1 cellular context compared by ENCODE assay signal in genomic region chr1:11908139-11909021, GRCh38.
TF ChIP-seq lines count a peak whose summit lies in the region.

No MANE protein-coding gene starts in this region.

TF ChIP-seq in HepG2, 621 proteins besides CTCF, POLR2A, EP300 and RAD21 (continued from another document and continues in another):
- TF ChIP-seq, protein P1, sequence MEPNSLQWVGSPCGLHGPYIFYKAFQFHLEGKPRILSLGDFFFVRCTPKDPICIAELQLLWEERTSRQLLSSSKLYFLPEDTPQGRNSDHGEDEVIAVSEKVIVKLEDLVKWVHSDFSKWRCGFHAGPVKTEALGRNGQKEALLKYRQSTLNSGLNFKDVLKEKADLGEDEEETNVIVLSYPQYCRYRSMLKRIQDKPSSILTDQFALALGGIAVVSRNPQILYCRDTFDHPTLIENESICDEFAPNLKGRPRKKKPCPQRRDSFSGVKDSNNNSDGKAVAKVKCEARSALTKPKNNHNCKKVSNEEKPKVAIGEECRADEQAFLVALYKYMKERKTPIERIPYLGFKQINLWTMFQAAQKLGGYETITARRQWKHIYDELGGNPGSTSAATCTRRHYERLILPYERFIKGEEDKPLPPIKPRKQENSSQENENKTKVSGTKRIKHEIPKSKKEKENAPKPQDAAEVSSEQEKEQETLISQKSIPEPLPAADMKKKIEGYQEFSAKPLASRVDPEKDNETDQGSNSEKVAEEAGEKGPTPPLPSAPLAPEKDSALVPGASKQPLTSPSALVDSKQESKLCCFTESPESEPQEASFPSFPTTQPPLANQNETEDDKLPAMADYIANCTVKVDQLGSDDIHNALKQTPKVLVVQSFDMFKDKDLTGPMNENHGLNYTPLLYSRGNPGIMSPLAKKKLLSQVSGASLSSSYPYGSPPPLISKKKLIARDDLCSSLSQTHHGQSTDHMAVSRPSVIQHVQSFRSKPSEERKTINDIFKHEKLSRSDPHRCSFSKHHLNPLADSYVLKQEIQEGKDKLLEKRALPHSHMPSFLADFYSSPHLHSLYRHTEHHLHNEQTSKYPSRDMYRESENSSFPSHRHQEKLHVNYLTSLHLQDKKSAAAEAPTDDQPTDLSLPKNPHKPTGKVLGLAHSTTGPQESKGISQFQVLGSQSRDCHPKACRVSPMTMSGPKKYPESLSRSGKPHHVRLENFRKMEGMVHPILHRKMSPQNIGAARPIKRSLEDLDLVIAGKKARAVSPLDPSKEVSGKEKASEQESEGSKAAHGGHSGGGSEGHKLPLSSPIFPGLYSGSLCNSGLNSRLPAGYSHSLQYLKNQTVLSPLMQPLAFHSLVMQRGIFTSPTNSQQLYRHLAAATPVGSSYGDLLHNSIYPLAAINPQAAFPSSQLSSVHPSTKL (CRISPR knock-in tag; IDR thresholded peaks at IDR 0.05) = peak; percentile 54
- TF ChIP-seq TOE1 (CRISPR knock-in tag; IDR thresholded peaks at IDR 0.05) (peak; percentile 98), ISX (CRISPR knock-in tag; conservative IDR thresholded peaks at IDR 0.05) (peak; percentile 84; the same call in 1 of the 2 replicates), ZSCAN21 (CRISPR knock-in tag; IDR thresholded peaks at IDR 0.05; ENCODE audit: borderline replicate concordance) (peak; percentile 82; the same call in 1 of the 2 replicates), CHCHD3 (CRISPR knock-in tag; IDR thresholded peaks at IDR 0.05) (no peak), NFYB (CRISPR knock-in tag; IDR thresholded peaks at IDR 0.05) (peak; percentile 71), ZNF781 (CRISPR knock-in tag; IDR thresholded peaks at IDR 0.05; ENCODE audit: borderline replicate concordance, not compliant biosample characterization) (peak; percentile 36), ZNF629 (CRISPR knock-in tag; conservative IDR thresholded peaks at IDR 0.05) (peak; percentile 20; the same call in 1 of the 2 replicates), HMG20B (CRISPR knock-in tag; conservative IDR thresholded peaks at IDR 0.05) (no peak), ZFX (CRISPR knock-in tag; IDR thresholded peaks at IDR 0.05; ENCODE audit: low read depth) (peak; percentile 59), ZFP1 (CRISPR knock-in tag; IDR thresholded peaks at IDR 0.05) (peak; percentile 86; the same call in 1 of the 2 replicates), NKX3-1 (CRISPR knock-in tag; IDR thresholded peaks at IDR 0.05) (peak; percentile 90), ZNF883 (CRISPR knock-in tag; IDR thresholded peaks at IDR 0.05; ENCODE audit: not compliant biosample characterization) (no peak), ZNF549 (CRISPR knock-in tag; IDR thresholded peaks at IDR 0.05) (no peak), MIXL1 (CRISPR knock-in tag; IDR thresholded peaks at IDR 0.05) (peak; percentile 93), ZNF460 (CRISPR knock-in tag; IDR thresholded peaks at IDR 0.05; ENCODE audit: borderline replicate concordance) (peak; percentile 31; the same call in 1 of the 2 replicates), ZNF230 (CRISPR knock-in tag; IDR thresholded peaks at IDR 0.05) (0 out of 2 replicates have a peak, but pooled peaks have one; percentile 42), HDAC6 (IDR thresholded peaks at IDR 0.05; ENCODE audit: low read depth, low read length) (peak; percentile 56; the same call in 1 of the 2 replicates), ZNF275 (CRISPR knock-in tag; IDR thresholded peaks at IDR 0.05; ENCODE audit: borderline replicate concordance) (peak; percentile 75; the same call in 1 of the 2 replicates), FOXJ3 (CRISPR knock-in tag; IDR thresholded peaks at IDR 0.05; ENCODE audit: borderline replicate concordance) (peak; percentile 92), MAFF (IDR thresholded peaks at IDR 0.05; ENCODE audit: low read depth, low read length) (no peak), PCBP2 (optimal IDR thresholded peaks at IDR 0.05; ENCODE audit: low read depth, low read length, poor library complexity, severe bottlenecking) (peak; percentile 42), ZNF44 (CRISPR knock-in tag; IDR thresholded peaks at IDR 0.05) (peak; percentile 31; the same call in 1 of the 2 replicates), ZNF503 (CRISPR knock-in tag; IDR thresholded peaks at IDR 0.05) (peak; percentile 67; the same call in 1 of the 2 replicates), NFE2L1 (CRISPR knock-in tag; IDR thresholded peaks at IDR 0.05; ENCODE audit: borderline replicate concordance) (no peak), PHF21A (CRISPR knock-in tag; IDR thresholded peaks at IDR 0.05) (peak; percentile 79), MLLT10 (CRISPR knock-in tag; IDR thresholded peaks at IDR 0.05) (peak; percentile 70; the same call in 1 of the 2 replicates), ZNF562 (CRISPR knock-in tag; IDR thresholded peaks at IDR 0.05; ENCODE audit: borderline replicate concordance) (no peak), ZHX1 (CRISPR knock-in tag; IDR thresholded peaks at IDR 0.05; ENCODE audit: low read depth) (peak; percentile 73; the same call in 1 of the 2 replicates)
- TF ChIP-seq, protein P2, sequence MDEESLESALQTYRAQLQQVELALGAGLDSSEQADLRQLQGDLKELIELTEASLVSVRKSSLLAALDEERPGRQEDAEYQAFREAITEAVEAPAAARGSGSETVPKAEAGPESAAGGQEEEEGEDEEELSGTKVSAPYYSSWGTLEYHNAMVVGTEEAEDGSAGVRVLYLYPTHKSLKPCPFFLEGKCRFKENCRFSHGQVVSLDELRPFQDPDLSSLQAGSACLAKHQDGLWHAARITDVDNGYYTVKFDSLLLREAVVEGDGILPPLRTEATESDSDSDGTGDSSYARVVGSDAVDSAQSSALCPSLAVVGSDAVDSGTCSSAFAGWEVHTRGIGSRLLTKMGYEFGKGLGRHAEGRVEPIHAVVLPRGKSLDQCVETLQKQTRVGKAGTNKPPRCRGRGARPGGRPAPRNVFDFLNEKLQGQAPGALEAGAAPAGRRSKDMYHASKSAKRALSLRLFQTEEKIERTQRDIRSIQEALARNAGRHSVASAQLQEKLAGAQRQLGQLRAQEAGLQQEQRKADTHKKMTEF (CRISPR knock-in tag; IDR thresholded peaks at IDR 0.05) = peak; percentile 99
- TF ChIP-seq, protein P3, sequence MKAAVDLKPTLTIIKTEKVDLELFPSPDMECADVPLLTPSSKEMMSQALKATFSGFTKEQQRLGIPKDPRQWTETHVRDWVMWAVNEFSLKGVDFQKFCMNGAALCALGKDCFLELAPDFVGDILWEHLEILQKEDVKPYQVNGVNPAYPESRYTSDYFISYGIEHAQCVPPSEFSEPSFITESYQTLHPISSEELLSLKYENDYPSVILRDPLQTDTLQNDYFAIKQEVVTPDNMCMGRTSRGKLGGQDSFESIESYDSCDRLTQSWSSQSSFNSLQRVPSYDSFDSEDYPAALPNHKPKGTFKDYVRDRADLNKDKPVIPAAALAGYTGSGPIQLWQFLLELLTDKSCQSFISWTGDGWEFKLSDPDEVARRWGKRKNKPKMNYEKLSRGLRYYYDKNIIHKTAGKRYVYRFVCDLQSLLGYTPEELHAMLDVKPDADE (CRISPR knock-in tag; IDR thresholded peaks at IDR 0.05) = 0 out of 2 replicates have a peak, but pooled peaks have one; percentile 62
- TF ChIP-seq, protein P4, sequence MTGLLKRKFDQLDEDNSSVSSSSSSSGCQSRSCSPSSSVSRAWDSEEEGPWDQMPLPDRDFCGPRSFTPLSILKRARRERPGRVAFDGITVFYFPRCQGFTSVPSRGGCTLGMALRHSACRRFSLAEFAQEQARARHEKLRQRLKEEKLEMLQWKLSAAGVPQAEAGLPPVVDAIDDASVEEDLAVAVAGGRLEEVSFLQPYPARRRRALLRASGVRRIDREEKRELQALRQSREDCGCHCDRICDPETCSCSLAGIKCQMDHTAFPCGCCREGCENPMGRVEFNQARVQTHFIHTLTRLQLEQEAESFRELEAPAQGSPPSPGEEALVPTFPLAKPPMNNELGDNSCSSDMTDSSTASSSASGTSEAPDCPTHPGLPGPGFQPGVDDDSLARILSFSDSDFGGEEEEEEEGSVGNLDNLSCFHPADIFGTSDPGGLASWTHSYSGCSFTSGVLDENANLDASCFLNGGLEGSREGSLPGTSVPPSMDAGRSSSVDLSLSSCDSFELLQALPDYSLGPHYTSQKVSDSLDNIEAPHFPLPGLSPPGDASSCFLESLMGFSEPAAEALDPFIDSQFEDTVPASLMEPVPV (CRISPR knock-in tag; IDR thresholded peaks at IDR 0.05) = no peak; the same call in 1 of the 2 replicates
- TF ChIP-seq, protein P5, sequence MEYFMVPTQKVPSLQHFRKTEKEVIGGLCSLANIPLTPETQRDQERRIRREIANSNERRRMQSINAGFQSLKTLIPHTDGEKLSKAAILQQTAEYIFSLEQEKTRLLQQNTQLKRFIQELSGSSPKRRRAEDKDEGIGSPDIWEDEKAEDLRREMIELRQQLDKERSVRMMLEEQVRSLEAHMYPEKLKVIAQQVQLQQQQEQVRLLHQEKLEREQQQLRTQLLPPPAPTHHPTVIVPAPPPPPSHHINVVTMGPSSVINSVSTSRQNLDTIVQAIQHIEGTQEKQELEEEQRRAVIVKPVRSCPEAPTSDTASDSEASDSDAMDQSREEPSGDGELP (IDR thresholded peaks at IDR 0.05; ENCODE audit: borderline replicate concordance, low read depth) = 0 out of 2 replicates have a peak, but pooled peaks have one; percentile 27
